In genomic region chr21:43951911-43952703, GRCh38 we compare ENCODE assay signal across 26 cellular contexts.
"Had no signal": no experiment of that assay in that cellular context is flagged by ENCODE, and none has a peak within 500 bp of the region (broad histone marks: within the 10 kb centered on the region; RNA-seq: fewer than 3 reads in every experiment).

No MANE protein-coding gene starts in this region.

- H3K9me3 ChIP-seq: vagina had no signal

- H3K4me3 Mint-ChIP-seq: activated CD4-positive, alpha-beta memory T cell treated with anti-CD3 and anti-CD28 coated beads, Interleukin-2, amount 10 ng/mL, durations not matched to agents 7 days and 5 days; activated CD4-positive, alpha-beta T cell treated with anti-CD3 and anti-CD28 coated beads, Interleukin-2, amount 10 ng/mL, durations not matched to agents 24 days and 14 days; activated naive CD4-positive, alpha-beta T cell treated with anti-CD3 and anti-CD28 coated beads, Interleukin-2, amount 50 U/mL, for 24 hours; activated T-cell treated with anti-CD3 and anti-CD28 coated beads, Interleukin-2, amount 50 U/mL, for 24 hours; dendritic cell treated with granulocyte-macrophage colony-stimulating factor and Interleukin-4, amounts not matched to agents 40 ng/mL and 50 ng/mL, for 4 days; mesothelial cell of epicardium; naive thymus-derived CD4-positive, alpha-beta T cell; stimulated activated naive CD8-positive, alpha-beta T cell treated with anti-CD3 and anti-CD28 coated beads, Interleukin-15, amount 100 ng/mL, for 72 hours; T-helper 17 cell; type B pancreatic cell had no signal

- H3K27ac ChIP-seq: breast epithelium, esophagus muscularis mucosa, foreskin keratinocyte, parathyroid adenoma, spleen, vagina, WERI-Rb-1 had no signal

- H3K27ac Mint-ChIP-seq: activated CD4-positive, alpha-beta memory T cell treated with anti-CD3 and anti-CD28 coated beads, Interleukin-2, amount 10 ng/mL, durations not matched to agents 7 days and 5 days; activated CD4-positive, alpha-beta T cell treated with anti-CD3 and anti-CD28 coated beads, Interleukin-2, amount 10 ng/mL, durations not matched to agents 24 days and 14 days; activated naive CD4-positive, alpha-beta T cell treated with anti-CD3 and anti-CD28 coated beads, Interleukin-2, amount 50 U/mL, for 24 hours; activated T-cell treated with anti-CD3 and anti-CD28 coated beads, Interleukin-2, amount 50 U/mL, for 24 hours; activated T-helper 2 cell treated with anti-CD3 and anti-CD28 coated beads, Interferon-gamma antibody, Interleukin-2, Interleukin-4, amounts not matched to agents 10 μg/mL and 5 μg/mL and 100 μg/mL, durations not matched to agents 14 hours and 24 hours and 36 hours; dendritic cell treated with granulocyte-macrophage colony-stimulating factor and Interleukin-4, amounts not matched to agents 40 ng/mL and 50 ng/mL, for 4 days; mesothelial cell of epicardium; naive thymus-derived CD4-positive, alpha-beta T cell; stimulated activated naive CD8-positive, alpha-beta T cell treated with anti-CD3 and anti-CD28 coated beads, Interleukin-15, amount 100 ng/mL, for 72 hours; T-helper 17 cell; type B pancreatic cell had no signal

- ATAC-seq: activated CD4-positive, CD25-positive, alpha-beta regulatory T cell treated with anti-CD3 and anti-CD28 coated beads, Interleukin-2, amount 50 U/mL, for 24 hours; foreskin keratinocyte; naive thymus-derived CD4-positive, alpha-beta T cell; stimulated activated naive CD8-positive, alpha-beta T cell treated with anti-CD3 and anti-CD28 coated beads, Interleukin-15, amount 100 ng/mL, for 72 hours; T-helper 17 cell had no signal

- DNase-seq: activated CD4-positive, alpha-beta memory T cell treated with anti-CD3 and anti-CD28 coated beads, Interleukin-2, amount 10 ng/mL, durations not matched to agents 7 days and 5 days; activated CD4-positive, alpha-beta T cell treated with anti-CD3 and anti-CD28 coated beads, Interleukin-2, amount 10 ng/mL, durations not matched to agents 24 days and 14 days; activated CD8-positive, alpha-beta memory T cell treated with anti-CD3 and anti-CD28 coated beads, Interleukin-2, amount 50 U/mL, for 48 hours; activated T-cell treated with anti-CD3 and anti-CD28 coated beads, Interleukin-2, amount 50 U/mL, for 24 hours; central memory CD4-positive, alpha-beta T cell; foreskin keratinocyte; naive thymus-derived CD4-positive, alpha-beta T cell; occipital lobe; spleen; stimulated activated naive CD8-positive, alpha-beta T cell treated with anti-CD3 and anti-CD28 coated beads, Interleukin-15, amount 100 ng/mL, for 72 hours; substantia nigra; T-helper 17 cell; T1000; WERI-Rb-1 had no signal

- H3K27me3 Mint-ChIP-seq: activated CD4-positive, alpha-beta memory T cell treated with anti-CD3 and anti-CD28 coated beads, Interleukin-2, amount 10 ng/mL, durations not matched to agents 7 days and 5 days; activated CD4-positive, alpha-beta T cell treated with anti-CD3 and anti-CD28 coated beads, Interleukin-2, amount 10 ng/mL, durations not matched to agents 24 days and 14 days; activated naive CD4-positive, alpha-beta T cell treated with anti-CD3 and anti-CD28 coated beads, Interleukin-2, amount 50 U/mL, for 24 hours; activated T-cell treated with anti-CD3 and anti-CD28 coated beads, Interleukin-2, amount 50 U/mL, for 24 hours; dendritic cell treated with granulocyte-macrophage colony-stimulating factor and Interleukin-4, amounts not matched to agents 40 ng/mL and 50 ng/mL, for 4 days; naive thymus-derived CD4-positive, alpha-beta T cell; stimulated activated naive CD8-positive, alpha-beta T cell treated with anti-CD3 and anti-CD28 coated beads, Interleukin-15, amount 100 ng/mL, for 72 hours; T-helper 17 cell; type B pancreatic cell had no signal

- H3K9me3 Mint-ChIP-seq: activated naive CD4-positive, alpha-beta T cell treated with anti-CD3 and anti-CD28 coated beads, Interleukin-2, amount 50 U/mL, for 24 hours; mesothelial cell of epicardium had no signal

- H3K4me1 ChIP-seq: foreskin keratinocyte, vagina had no signal

- H3K4me3 ChIP-seq: breast epithelium, esophagus muscularis mucosa, heart right ventricle, psoas muscle, spleen, vagina had no signal

- H3K27me3 ChIP-seq: breast epithelium, esophagus muscularis mucosa, foreskin keratinocyte, heart right ventricle, spleen, vagina had no signal

- H3K36me3 ChIP-seq: breast epithelium had no signal

- H3K9ac ChIP-seq: parathyroid adenoma had no signal
